40 cellular contexts compared by ENCODE assay signal in the genomic region with DNA sequence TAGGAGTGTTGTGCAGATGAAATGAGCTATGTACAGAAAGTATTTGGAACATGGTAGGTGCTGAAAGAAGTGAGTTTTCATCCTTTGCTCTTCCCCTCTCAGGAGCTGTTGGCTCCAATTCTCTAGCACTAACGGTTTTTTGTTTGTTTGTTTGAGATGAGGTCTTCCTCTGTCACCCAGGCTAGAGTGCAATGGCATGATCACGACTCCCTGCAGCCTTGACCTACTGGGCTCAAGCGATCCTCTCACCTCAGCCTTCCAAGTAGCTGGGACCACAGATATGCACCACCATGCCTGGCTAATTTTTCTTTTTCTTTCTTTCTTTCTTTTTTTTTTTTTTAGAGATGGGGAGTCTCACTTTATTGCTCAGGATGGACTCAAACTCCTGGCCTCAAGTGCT. TPM values are rescaled to one million over a fixed set of nuclear protein-coding genes. Genes with fewer than 3 reads are reported as not detected.
"Had no signal": no experiment of that assay in that cellular context is flagged by ENCODE, and none has a peak within 500 bp of the region (broad histone marks: within the 10 kb centered on the region; RNA-seq: fewer than 3 reads in every experiment).

No MANE protein-coding gene starts in this region.

- H3K36me3 ChIP-seq: brain microvascular endothelial cell, gastrocnemius medialis, WERI-Rb-1 had no signal

- H3K9me3 Mint-ChIP-seq: activated B cell treated with CpG ODN at 0.5 μM for 24 hours; activated CD8-positive, alpha-beta T cell treated with anti-CD3 and anti-CD28 coated beads for 36 hours; activated T-cell treated with anti-CD3 and anti-CD28 coated beads, Interleukin-2, amount 50 U/mL, for 24 hours; activated T-cell treated with anti-CD3 and anti-CD28 coated beads, Interleukin-2, amount 50 U/mL, for 72 hours; central memory CD8-positive, alpha-beta T cell; dendritic cell treated with granulocyte-macrophage colony-stimulating factor and Interleukin-4, amounts not matched to agents 40 ng/mL and 50 ng/mL, for 4 days; endodermal cell; T-cell; T-helper 1 cell treated with Interleukin-12 subunit alpha and Interleukin-12 subunit beta and Interleukin-4 antibody, amounts not matched to agents 30 μg/mL and 1 μg/mL, for 36 hours had no signal

- ATAC-seq: activated CD4-positive, CD25-positive, alpha-beta regulatory T cell treated with anti-CD3 and anti-CD28 coated beads, Interleukin-2, amount 50 U/mL, for 24 hours; activated CD8-positive, alpha-beta T cell treated with anti-CD3 and anti-CD28 coated beads for 36 hours; activated T-cell treated with anti-CD3 and anti-CD28 coated beads, Interleukin-2, amount 50 U/mL, for 72 hours; esophagus mucosa; foreskin keratinocyte; gastrocnemius medialis; T-cell had no signal

- H3K27ac ChIP-seq: brain microvascular endothelial cell, coronary artery, dorsolateral prefrontal cortex, foreskin keratinocyte, gastrocnemius medialis, WERI-Rb-1 had no signal

- H3K9me3 ChIP-seq: gastrocnemius medialis had no signal

- H3K4me1 Mint-ChIP-seq: activated B cell treated with CpG ODN at 0.5 μM for 24 hours; central memory CD8-positive, alpha-beta T cell; T-cell had no signal

- H3K4me3 ChIP-seq: coronary artery, dorsolateral prefrontal cortex, gastrocnemius medialis had no signal

- H3K4me1 ChIP-seq: foreskin keratinocyte, gastrocnemius medialis had no signal

- H3K4me3 Mint-ChIP-seq: activated B cell treated with CpG ODN at 0.5 μM for 24 hours; activated CD8-positive, alpha-beta T cell treated with anti-CD3 and anti-CD28 coated beads for 36 hours; activated naive CD8-positive, alpha-beta T cell; activated T-cell treated with anti-CD3 and anti-CD28 coated beads, Interleukin-2, amount 50 U/mL, for 24 hours; activated T-cell treated with anti-CD3 and anti-CD28 coated beads, Interleukin-2, amount 50 U/mL, for 72 hours; central memory CD8-positive, alpha-beta T cell; dendritic cell treated with granulocyte-macrophage colony-stimulating factor and Interleukin-4, amounts not matched to agents 40 ng/mL and 50 ng/mL, for 4 days; endodermal cell; T-cell; T-helper 1 cell treated with Interleukin-12 subunit alpha and Interleukin-12 subunit beta and Interleukin-4 antibody, amounts not matched to agents 30 μg/mL and 1 μg/mL, for 36 hours had no signal

- H3K36me3 Mint-ChIP-seq: activated naive CD8-positive, alpha-beta T cell; T-cell had no signal

- DNase-seq: activated B cell treated with CpG ODN at 0.5 μM for 24 hours; activated CD4-positive, alpha-beta T cell treated with anti-CD3 and anti-CD28 coated beads for 48 hours; activated CD4-positive, alpha-beta T cell treated with anti-CD3 and anti-CD28 coated beads, Interleukin-2, amount 50 U/mL, for 1 hour; activated CD4-positive, alpha-beta T cell treated with anti-CD3 and anti-CD28 coated beads, Interleukin-2, amount 50 U/mL, for 48 hours; activated CD8-positive, alpha-beta memory T cell treated with anti-CD3 and anti-CD28 coated beads for 24 hours; activated CD8-positive, alpha-beta memory T cell treated with anti-CD3 and anti-CD28 coated beads, Interleukin-2, amount 50 U/mL, for 4 hours; activated CD8-positive, alpha-beta T cell treated with anti-CD3 and anti-CD28 coated beads for 36 hours; activated effector memory CD4-positive, alpha-beta T cell treated with Interleukin-2 at 50 U/mL for 16 hours; activated gamma-delta T cell treated with Interleukin-2 at 50 U/mL for 16 hours; activated naive CD4-positive, alpha-beta T cell treated with anti-CD3 and anti-CD28 coated beads, Interleukin-2, amount 50 U/mL, for 16 hours; activated naive CD4-positive, alpha-beta T cell treated with Interleukin-2 at 50 U/mL for 16 hours; activated T-cell treated with anti-CD3 and anti-CD28 coated beads for 4 hours; activated T-cell treated with anti-CD3 and anti-CD28 coated beads, Interleukin-2, amount 50 U/mL, for 24 hours; activated T-cell treated with anti-CD3 and anti-CD28 coated beads, Interleukin-2, amount 50 U/mL, for 72 hours; amniotic stem cell; anterior cingulate cortex; brain microvascular endothelial cell; dorsolateral prefrontal cortex; effector memory CD4-positive, alpha-beta T cell; endodermal cell; foreskin keratinocyte; gastrocnemius medialis; glutamatergic neuron; SW 1271; T-cell; T-helper 9 cell; WERI-Rb-1 had no signal

- H3K27ac Mint-ChIP-seq: activated B cell treated with CpG ODN at 0.5 μM for 24 hours; activated CD8-positive, alpha-beta T cell treated with anti-CD3 and anti-CD28 coated beads for 36 hours; activated naive CD8-positive, alpha-beta T cell; activated T-cell treated with anti-CD3 and anti-CD28 coated beads, Interleukin-2, amount 50 U/mL, for 24 hours; activated T-cell treated with anti-CD3 and anti-CD28 coated beads, Interleukin-2, amount 50 U/mL, for 72 hours; dendritic cell treated with granulocyte-macrophage colony-stimulating factor and Interleukin-4, amounts not matched to agents 40 ng/mL and 50 ng/mL, for 4 days; endodermal cell; T-cell; T-helper 1 cell treated with Interleukin-12 subunit alpha and Interleukin-12 subunit beta and Interleukin-4 antibody, amounts not matched to agents 30 μg/mL and 1 μg/mL, for 36 hours had no signal

- FAIRE-seq: astrocyte, bronchial epithelial cell had no signal

RNA-seq across cellular contexts. Expression of gene ABCG5, which starts 12.8 kb away (rescaled TPM):
- total RNA-seq: activated B cell treated with CpG ODN at 0.5 μM for 24 hours; activated CD8-positive, alpha-beta T cell treated with anti-CD3 and anti-CD28 coated beads for 36 hours; activated T-cell treated with anti-CD3 and anti-CD28 coated beads, Interleukin-2, amount 50 U/mL, for 72 hours; astrocyte; bronchial epithelial cell; cardiac septum; cerebellum; endodermal cell; epithelial cell of proximal tubule; esophagus mucosa; foreskin keratinocyte; gastrocnemius medialis; T-cell; T-helper 2 cell treated with Interferon-gamma antibody and Interleukin-4, amounts not matched to agents 100 ng/mL and 5 ng/mL, for 36 hours had no signal
- polyA plus RNA-seq: foreskin keratinocyte had no signal

RNA-seq across cellular contexts. Expression of gene ABCG8, which starts 12.9 kb away (rescaled TPM):
- total RNA-seq: activated B cell treated with CpG ODN at 0.5 μM for 24 hours; activated CD8-positive, alpha-beta T cell treated with anti-CD3 and anti-CD28 coated beads for 36 hours; activated T-cell treated with anti-CD3 and anti-CD28 coated beads, Interleukin-2, amount 50 U/mL, for 72 hours; astrocyte; bronchial epithelial cell; cardiac septum; endodermal cell; epithelial cell of proximal tubule; esophagus mucosa; foreskin keratinocyte; T-helper 2 cell treated with Interferon-gamma antibody and Interleukin-4, amounts not matched to agents 100 ng/mL and 5 ng/mL, for 36 hours had no signal
- polyA plus RNA-seq: foreskin keratinocyte had no signal
